ENCODE assay signal across 25 cellular contexts in genomic region chr3:102974333-102974732, GRCh38.
"Had no signal": no experiment of that assay in that cellular context is flagged by ENCODE, and none has a peak within 500 bp of the region (broad histone marks: within the 10 kb centered on the region; RNA-seq: fewer than 3 reads in every experiment).

No MANE protein-coding gene starts in this region.

- ATAC-seq: effector memory CD8-positive, alpha-beta T cell; esophagus mucosa; foreskin keratinocyte; gastrocnemius medialis; gastroesophageal sphincter; heart left ventricle; heart right ventricle had no signal

- H3K4me3 ChIP-seq: colonic mucosa, coronary artery, dorsolateral prefrontal cortex, esophagus muscularis mucosa, esophagus squamous epithelium, gastrocnemius medialis, gastroesophageal sphincter, heart left ventricle, heart right ventricle had no signal

- H3K9me3 Mint-ChIP-seq: endodermal cell had no signal

- H3K9me3 ChIP-seq: colonic mucosa, esophagus muscularis mucosa, esophagus squamous epithelium, gastrocnemius medialis had no signal

- H3K4me3 Mint-ChIP-seq: dendritic cell treated with granulocyte-macrophage colony-stimulating factor and Interleukin-4, amounts not matched to agents 40 ng/mL and 50 ng/mL, for 4 days; effector memory CD8-positive, alpha-beta T cell; endodermal cell had no signal

- H3K4me1 Mint-ChIP-seq: endodermal cell had no signal

- DNase-seq: colonic mucosa; cortex of kidney; dermis blood vessel endothelial cell; dorsolateral prefrontal cortex; effector CD4-positive, alpha-beta T cell; effector CD8-positive, alpha-beta T cell; effector memory CD4-positive, alpha-beta T cell; effector memory CD8-positive, alpha-beta T cell; endodermal cell; erythroblast; esophagus squamous epithelium; foreskin fibroblast; foreskin keratinocyte; foreskin melanocyte; gastrocnemius medialis; glutamatergic neuron; head of caudate nucleus; heart left ventricle; heart right ventricle had no signal

- H3K27ac Mint-ChIP-seq: dendritic cell treated with granulocyte-macrophage colony-stimulating factor and Interleukin-4, amounts not matched to agents 40 ng/mL and 50 ng/mL, for 4 days; effector memory CD8-positive, alpha-beta T cell; endodermal cell had no signal

- H3K4me1 ChIP-seq: colonic mucosa, esophagus squamous epithelium, foreskin keratinocyte, gastrocnemius medialis had no signal

- H3K27me3 Mint-ChIP-seq: dendritic cell treated with granulocyte-macrophage colony-stimulating factor and Interleukin-4, amounts not matched to agents 40 ng/mL and 50 ng/mL, for 4 days; effector memory CD8-positive, alpha-beta T cell had no signal

- H3K27me3 ChIP-seq: colonic mucosa, dorsolateral prefrontal cortex, esophagus muscularis mucosa, esophagus squamous epithelium, foreskin keratinocyte, gastrocnemius medialis, gastroesophageal sphincter, heart left ventricle, heart right ventricle had no signal

- H3K36me3 ChIP-seq: colonic mucosa, esophagus muscularis mucosa, esophagus squamous epithelium, gastrocnemius medialis, gastroesophageal sphincter, heart left ventricle, heart right ventricle had no signal

- H3K27ac ChIP-seq: colonic mucosa, coronary artery, dorsolateral prefrontal cortex, epithelial cell of prostate, esophagus muscularis mucosa, esophagus squamous epithelium, foreskin keratinocyte, gastrocnemius medialis, gastroesophageal sphincter, heart left ventricle, heart right ventricle had no signal
